ENCODE assay signal across 8 cellular contexts in genomic region chr7:22082553-22082885, GRCh38.
DNase-seq lines count a peak whose midpoint lies in the region; ATAC-seq and TF ChIP-seq lines count a peak whose summit lies in the region.

No MANE protein-coding gene starts in this region.

- H3K4me1 Mint-ChIP-seq in brain, result peaks cover 24% of the 10 kb centered on the region

- peaks cover 0 to 24% (median 3%) of the 10 kb centered on the region in 5 experiments for H3K9me3 Mint-ChIP-seq in brain

- H3K4me3 Mint-ChIP-seq in brain, result peak overlapping the region; percentile 88 to 92 (median 91)

- H3K27me3 ChIP-seq in lower lobe of right lung (ENCODE audit: low read depth) (no peaks in the 10 kb centered on the region), upper lobe of right lung (peaks cover 13% of the 10 kb centered on the region)

- peak overlapping the region; percentile 66 for H3K4me3 ChIP-seq in lower lobe of right lung
- H3K4me3 ChIP-seq in upper lobe of right lung, result peak overlapping the region; percentile 67

- no peaks in the 10 kb centered on the region for H3K27me3 Mint-ChIP-seq in brain

- no peak for TF ChIP-seq CTCF in brain (conservative IDR thresholded peaks at IDR 0.05)
- TF ChIP-seq CTCF in lower lobe of right lung (IDR thresholded peaks at IDR 0.05), result no peak
- no peak for TF ChIP-seq CTCF in upper lobe of right lung (IDR thresholded peaks at IDR 0.05)

- DNase-seq in lower lobe of right lung (no peak), upper lobe of right lung (no peak), DMS153 treated with DMSO at 0.1 percent for 48 hours (lab: John Stamatoyannopoulos, UW; ENCODE audit: unreplicated experiment) (no peak), dermis blood vessel endothelial cell (no peak)

- H3K36me3 Mint-ChIP-seq in brain, result no peaks in the 10 kb centered on the region

- H3K9me3 ChIP-seq in lower lobe of right lung (no peaks in the 10 kb centered on the region), upper lobe of right lung (no peaks in the 10 kb centered on the region)

- peaks cover 15% of the 10 kb centered on the region for H3K4me1 ChIP-seq in lower lobe of right lung
- peaks cover 12% of the 10 kb centered on the region for H3K4me1 ChIP-seq in upper lobe of right lung

- intact Hi-C loops in lower lobe of right lung (cut with DNase I), result no loop called here
- intact Hi-C loops in upper lobe of right lung (cut with DNase I), result no loop called here

- peak overlapping the region; percentile 59 to 97 (median 93) for H3K27ac Mint-ChIP-seq in brain

- no peaks in the 10 kb centered on the region for H3K36me3 ChIP-seq in lower lobe of right lung
- H3K36me3 ChIP-seq in upper lobe of right lung, result no peaks in the 10 kb centered on the region

- H3K27ac ChIP-seq in lower lobe of right lung, result peak overlapping the region; percentile 81
- H3K27ac ChIP-seq in upper lobe of right lung, result peak overlapping the region; percentile 89

- ATAC-seq in GM18519 (IDR thresholded peaks at IDR 0.05; ENCODE audit: low FRiP score, unreplicated experiment) (peak; percentile 7), HG03175 (IDR thresholded peaks at IDR 0.05; ENCODE audit: unreplicated experiment) (peak; percentile 13), lower lobe of right lung (peak; percentile 41 to 57), upper lobe of right lung (no peak), GM21737 (IDR thresholded peaks at IDR 0.05; ENCODE audit: unreplicated experiment) (no peak)

Comparison
In these comparisons a context has a peak if more than half of its experiments do, and no peak if none do; other contexts are left out.
1. ATAC-seq: peak in GM18519 (single experiment), HG03175 (single experiment) and lower lobe of right lung (2 of 2); none in upper lobe of right lung (single experiment) and GM21737 (single experiment).